In the genomic region with DNA sequence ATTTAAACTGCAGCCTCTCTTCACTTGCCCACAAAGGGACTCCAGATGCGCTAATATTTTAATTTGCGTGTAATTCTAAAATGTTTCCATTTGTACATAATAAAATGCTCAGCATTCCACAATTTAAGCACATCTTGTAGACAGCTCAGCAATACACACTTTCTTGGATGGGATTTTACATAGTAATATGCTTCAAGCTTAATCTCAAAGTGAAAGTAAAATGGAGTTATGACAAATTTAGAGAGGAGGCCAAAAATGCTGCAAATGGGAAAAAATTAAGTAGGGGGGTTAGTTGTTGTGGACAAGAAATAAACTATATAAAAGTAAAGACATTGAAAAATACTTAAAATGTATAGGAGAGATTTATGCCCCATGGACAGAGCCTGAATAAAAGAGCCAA, we compare ENCODE assay signal across 24 cellular contexts.
A peak's percentile ranks its signal among the peaks of the same experiment; 100 is the strongest.
DNase-seq lines count a peak whose midpoint lies in the region; ATAC-seq, FAIRE-seq and TF ChIP-seq lines count a peak whose summit lies in the region.
"Had no signal": no experiment of that assay in that cellular context is flagged by ENCODE, and none has a peak within 500 bp of the region (broad histone marks: within the 10 kb centered on the region; RNA-seq: fewer than 3 reads in every experiment).

No MANE protein-coding gene starts in this region.

- no peak overlapping the region for H3K4me3 Mint-ChIP-seq in T-helper 17 cell
- H3K4me3 Mint-ChIP-seq: activated naive CD8-positive, alpha-beta T cell treated with anti-CD3 and anti-CD28 coated beads, Interleukin-2, amount 50 U/mL, for 24 hours had no signal

- ATAC-seq in GM18867 (IDR thresholded peaks at IDR 0.05; ENCODE audit: unreplicated experiment) (no peak), T-helper 17 cell (no peak), GM21723 (IDR thresholded peaks at IDR 0.05; ENCODE audit: unreplicated experiment) (no peak)
- ATAC-seq: activated naive CD8-positive, alpha-beta T cell treated with anti-CD3 and anti-CD28 coated beads, Interleukin-2, amount 50 U/mL, for 24 hours; Panc1 had no signal

- H2AFZ ChIP-seq in GM23248 (peak overlapping the region; percentile 93), osteoblast (ENCODE audit: low read length) (no peak overlapping the region)

- H3K27me3 ChIP-seq in GM23248 (replicated peaks; ENCODE audit: insufficient read depth) (no peaks in the 10 kb centered on the region), osteoblast (ENCODE audit: insufficient read depth, low read length) (no peaks in the 10 kb centered on the region)
- H3K27me3 ChIP-seq: SJCRH30 had no signal

- H3K9ac ChIP-seq in GM23248: peak overlapping the region; percentile 63

- no peaks in the 10 kb centered on the region for H3K36me3 Mint-ChIP-seq in T-helper 17 cell (ENCODE audit: low read depth)
- H3K36me3 Mint-ChIP-seq: brain had no signal

- peaks cover 3% of the 10 kb centered on the region for H3K4me1 Mint-ChIP-seq in T-helper 17 cell
- H3K4me1 Mint-ChIP-seq: activated naive CD8-positive, alpha-beta T cell treated with anti-CD3 and anti-CD28 coated beads, Interleukin-2, amount 50 U/mL, for 24 hours had no signal

- H3K27me3 Mint-ChIP-seq in T-helper 17 cell: peaks cover 12% of the 10 kb centered on the region
- H3K27me3 Mint-ChIP-seq: brain had no signal

- H3K27ac ChIP-seq in GM23248 (no peak overlapping the region), coronary artery (no peak overlapping the region), osteoblast (ENCODE audit: low read depth, low read length) (no peak overlapping the region)
- H3K27ac ChIP-seq: SJCRH30 had no signal

- H3K9me3 ChIP-seq in GM23248 (ENCODE audit: low read depth): no peaks in the 10 kb centered on the region
- H3K9me3 ChIP-seq in osteoblast (ENCODE audit: low read depth, low read length): no peaks in the 10 kb centered on the region
- no peaks in the 10 kb centered on the region for H3K9me3 ChIP-seq in T-helper 17 cell (ENCODE audit: control insufficient read depth, low read length, poor library complexity, severe bottlenecking)
- H3K9me3 ChIP-seq: SJCRH30, stomach had no signal

- FAIRE-seq in A204.1 (lab: Jason Lieb, UNC): peak; percentile 70
- FAIRE-seq: H54 had no signal

- peak; percentile 54 for DNase-seq in GM23248
- no peak for DNase-seq in coronary artery (ENCODE audit: low spot score)
- no peak for DNase-seq in osteoblast (ENCODE audit: insufficient read length, low spot score, missing footprints)
- no peak for DNase-seq in GF-D8 (lab: John Stamatoyannopoulos, UW)
- DNase-seq in T-helper 17 cell: no peak
- DNase-seq: activated CD8-positive, alpha-beta memory T cell treated with anti-CD3 and anti-CD28 coated beads, Interleukin-2, amount 50 U/mL, for 4 hours; activated naive CD8-positive, alpha-beta T cell treated with anti-CD3 and anti-CD28 coated beads, Interleukin-2, amount 50 U/mL, for 24 hours; DMS 273 treated with DMSO at 0.1 percent for 48 hours; effector CD8-positive, alpha-beta T cell; erythroblast; glutamatergic neuron; Kasumi-1; mammary epithelial cell; NCI-H187 treated with DMSO at 0.1 percent for 48 hours; NCI-H774; nucleus accumbens; SJCRH30; stomach had no signal

- no peaks in the 10 kb centered on the region for H4K20me1 ChIP-seq in GM23248 (ENCODE audit: insufficient read depth)
- H4K20me1 ChIP-seq in osteoblast (ENCODE audit: insufficient read depth, low read length): no peaks in the 10 kb centered on the region

- peaks cover 23% of the 10 kb centered on the region; the same call in 1 of the 2 replicates for H3K4me1 ChIP-seq in GM23248 (ENCODE audit: insufficient read depth)
- no peaks in the 10 kb centered on the region for H3K4me1 ChIP-seq in osteoblast (ENCODE audit: insufficient read depth, low read length)
- H3K4me1 ChIP-seq: SJCRH30 had no signal

- H3K4me2 ChIP-seq in GM23248 (ENCODE audit: unreplicated experiment): peak overlapping the region; percentile 92
- H3K4me2 ChIP-seq in osteoblast (ENCODE audit: insufficient read depth, low read length): peak overlapping the region; percentile 27

- in situ Hi-C loops in GM23248 (cut with MboI): no loop called here

- no peaks in the 10 kb centered on the region for H3K9me2 ChIP-seq in GM23248 (ENCODE audit: insufficient read depth)

- H3K27ac Mint-ChIP-seq in T-helper 17 cell: no peak overlapping the region
- H3K27ac Mint-ChIP-seq: activated naive CD8-positive, alpha-beta T cell treated with anti-CD3 and anti-CD28 coated beads, Interleukin-2, amount 50 U/mL, for 24 hours had no signal

- H3K36me3 ChIP-seq in GM23248 (ENCODE audit: low read depth) (no peaks in the 10 kb centered on the region), osteoblast (ENCODE audit: insufficient read depth, low read length) (no peaks in the 10 kb centered on the region)
- H3K36me3 ChIP-seq: SJCRH30, stomach had no signal

- H3F3A ChIP-seq in GM23248 (ENCODE audit: insufficient read depth): no peaks in the 10 kb centered on the region

- peak overlapping the region; percentile 80 for H3K4me3 ChIP-seq in GM23248
- peak overlapping the region; percentile 2 for H3K4me3 ChIP-seq in coronary artery
- H3K4me3 ChIP-seq in osteoblast (ENCODE audit: insufficient read depth, low read length): no peak overlapping the region
- H3K4me3 ChIP-seq: SJCRH30, stomach had no signal

- H3K79me2 ChIP-seq in GM23248 (ENCODE audit: insufficient read depth) (no peaks in the 10 kb centered on the region), osteoblast (ENCODE audit: insufficient read depth, low read length) (no peaks in the 10 kb centered on the region)

- 2 to 6% methylated on average over 2 of the region's 2 CpGs for WGBS in GM23248 (ENCODE audit: low coverage in 1 of 2, low lambda C conversion rate in 2 of 2, missing lambda C conversion rate in 2 of 2), 2 experiments

- no peak for TF ChIP-seq CTCF in coronary artery (IDR thresholded peaks at IDR 0.05)
- no peak for TF ChIP-seq CTCF in osteoblast (IDR thresholded peaks at IDR 0.05; ENCODE audit: extremely low read depth, low read depth, low read length)
